In the genomic region with DNA sequence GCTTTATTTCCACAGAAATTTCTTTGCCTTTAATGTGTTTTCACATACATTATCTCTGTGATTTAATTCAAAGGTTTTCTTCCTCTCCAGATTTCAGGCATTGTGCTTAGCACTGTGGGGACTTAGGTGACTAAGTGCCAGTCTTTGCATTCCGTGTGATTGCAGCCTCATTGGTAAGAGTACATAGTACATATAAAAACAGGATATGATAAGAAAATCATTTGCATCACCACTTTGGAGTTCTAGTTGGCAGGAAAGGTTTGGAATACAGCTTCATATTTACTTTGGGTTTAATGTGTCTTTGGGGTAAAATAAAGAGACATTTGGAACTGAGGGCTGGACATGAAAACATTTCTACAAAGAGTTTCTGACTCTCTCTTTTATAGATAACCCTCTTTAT, we compare ENCODE assay signal across 29 cellular contexts. TPM values are rescaled to one million over a fixed set of nuclear protein-coding genes. Genes with fewer than 3 reads are reported as not detected.
A peak's percentile ranks its signal among the peaks of the same experiment; 100 is the strongest.
DNase-seq lines count a peak whose midpoint lies in the region; ATAC-seq, FAIRE-seq and TF ChIP-seq lines count a peak whose summit lies in the region.
"Had no signal": no experiment of that assay in that cellular context is flagged by ENCODE, and none has a peak within 500 bp of the region (broad histone marks: within the 10 kb centered on the region; RNA-seq: fewer than 3 reads in every experiment).

No MANE protein-coding gene starts in this region.

- H3K27me3 ChIP-seq in esophagus muscularis mucosa (no peaks in the 10 kb centered on the region), pancreas (no peaks in the 10 kb centered on the region)
- H3K27me3 ChIP-seq: neural progenitor cell, transverse colon had no signal

- H3K36me3 Mint-ChIP-seq in CD14-positive monocyte, result no peaks in the 10 kb centered on the region
- H3K36me3 Mint-ChIP-seq in nephron progenitor cell (ENCODE audit: low read depth), result peaks cover 2% of the 10 kb centered on the region
- H3K36me3 Mint-ChIP-seq: CD8-positive, alpha-beta T cell had no signal

- H3K27ac Mint-ChIP-seq in CD14-positive monocyte, result no peak overlapping the region
- no peak overlapping the region for H3K27ac Mint-ChIP-seq in nephron progenitor cell
- H3K27ac Mint-ChIP-seq: activated naive CD8-positive, alpha-beta T cell treated with anti-CD3 and anti-CD28 coated beads, Interleukin-2, amount 10 ng/mL, durations not matched to agents 7 days and 5 days; CD8-positive, alpha-beta T cell; neural progenitor cell had no signal

- TF ChIP-seq CTCF in esophagus muscularis mucosa (IDR thresholded peaks at IDR 0.05) (no peak), pancreas (IDR thresholded peaks at IDR 0.05) (no peak), CD14-positive monocyte (IDR thresholded peaks at IDR 0.05) (no peak), nephron progenitor cell (IDR thresholded peaks at IDR 0.05) (no peak)

- H3K4me3 Mint-ChIP-seq in CD14-positive monocyte (no peak overlapping the region), nephron progenitor cell (no peak overlapping the region)
- H3K4me3 Mint-ChIP-seq: activated naive CD8-positive, alpha-beta T cell treated with anti-CD3 and anti-CD28 coated beads, Interleukin-2, amount 10 ng/mL, durations not matched to agents 7 days and 5 days; CD8-positive, alpha-beta T cell; neural progenitor cell had no signal

- no peak for TF ChIP-seq EP300 in esophagus muscularis mucosa (IDR thresholded peaks at IDR 0.05)

- FAIRE-seq in pancreas (lab: Jason Lieb, UNC), result no peak

- DNase-seq in HCEC 1CT, result peak; percentile 25
- DNase-seq in RKO (ENCODE audit: low spot score), result peak; percentile 30
- peak; percentile 3 for DNase-seq in esophagus muscularis mucosa (ENCODE audit: extremely low spot score)
- no peak for DNase-seq in pancreas
- no peak for DNase-seq in CD14-positive monocyte (ENCODE audit: low spot score)
- no peak for DNase-seq in retina
- no peak for DNase-seq in nephron progenitor cell
- DNase-seq: activated CD4-positive, alpha-beta T cell treated with anti-CD3 and anti-CD28 coated beads, Interleukin-2, amount 50 U/mL, for 4 hours; activated CD4-positive, CD25-positive, alpha-beta regulatory T cell; activated effector memory CD4-positive, alpha-beta T cell treated with anti-CD3 and anti-CD28 coated beads, Interleukin-2, amount 50 U/mL, for 16 hours; activated naive CD8-positive, alpha-beta T cell treated with anti-CD3 and anti-CD28 coated beads, Interleukin-2, amount 10 ng/mL, durations not matched to agents 7 days and 5 days; AML-193; CD8-positive, alpha-beta T cell; cerebellar nuclear complex; DMS 273 treated with DMSO at 0.1 percent for 48 hours; effector CD8-positive, alpha-beta T cell; GF-D8; islet precursor cell; Karpas-422; NCI-H187; NCI-H774; posterior cingulate gyrus; stomach; SW 1271; transverse colon had no signal

- ATAC-seq in pancreas, result peak in 3 of 4 donors; percentile 31 to 46 (median 44)
- ATAC-seq: CD8-positive, alpha-beta T cell; esophagus mucosa; sciatic nerve had no signal

- no peak for TF ChIP-seq POLR2A in esophagus muscularis mucosa (IDR thresholded peaks at IDR 0.05; ENCODE audit: low read depth)

- H3K4me3 ChIP-seq in esophagus muscularis mucosa (no peak overlapping the region), pancreas (no peak overlapping the region)
- H3K4me3 ChIP-seq: lung, neural progenitor cell, stomach, transverse colon had no signal

- WGBS in esophagus muscularis mucosa, result 86% methylated on average over 1 of the region's 1 CpG
- 14 to 18% methylated on average over 1 of the region's 1 CpG for WGBS in pancreas, 2 donors

- H3K9me3 ChIP-seq in esophagus muscularis mucosa, result no peaks in the 10 kb centered on the region
- H3K9me3 ChIP-seq in pancreas, result no peaks in the 10 kb centered on the region
- H3K9me3 ChIP-seq: transverse colon had no signal

- H3K27ac ChIP-seq in esophagus muscularis mucosa (replicated peaks in 1 of 4) (no peak overlapping the region), pancreas (no peak overlapping the region)
- H3K27ac ChIP-seq: neural progenitor cell, transverse colon had no signal

- H3K4me1 Mint-ChIP-seq in CD14-positive monocyte (no peaks in the 10 kb centered on the region), nephron progenitor cell (no peaks in the 10 kb centered on the region)
- H3K4me1 Mint-ChIP-seq: activated naive CD8-positive, alpha-beta T cell treated with anti-CD3 and anti-CD28 coated beads, Interleukin-2, amount 10 ng/mL, durations not matched to agents 7 days and 5 days had no signal

- intact Hi-C loops in esophagus muscularis mucosa (cut with DNase I) (no loop called here), pancreas (cut with DNase I) (no loop called here), CD14-positive monocyte (cut with micrococcal nuclease) (no loop called here)

- no peaks in the 10 kb centered on the region for H3K4me1 ChIP-seq in esophagus muscularis mucosa
- H3K4me1 ChIP-seq in pancreas, result no peaks in the 10 kb centered on the region
- H3K4me1 ChIP-seq: neural progenitor cell, transverse colon had no signal

- no peaks in the 10 kb centered on the region for H3K36me3 ChIP-seq in esophagus muscularis mucosa
- no peaks in the 10 kb centered on the region for H3K36me3 ChIP-seq in pancreas
- H3K36me3 ChIP-seq: neural progenitor cell, stomach, transverse colon had no signal

- H3K9me3 Mint-ChIP-seq in CD14-positive monocyte, result peaks cover 0 to 5% (median 3%) of the 10 kb centered on the region in 7 donors
- peaks cover 4% of the 10 kb centered on the region for H3K9me3 Mint-ChIP-seq in nephron progenitor cell
- H3K9me3 Mint-ChIP-seq: CD8-positive, alpha-beta T cell had no signal

- H3K27me3 Mint-ChIP-seq in CD14-positive monocyte (ENCODE audit: low read depth in 3 of 3) (peaks cover 0 to 2% (median 2%) of the 10 kb centered on the region in 3 donors), nephron progenitor cell (ENCODE audit: low read depth, poor library complexity) (peaks cover 3% of the 10 kb centered on the region)

RNA-seq across cellular contexts. Expression of a gene that starts 37.8 kb away (rescaled TPM):
- total RNA-seq in esophagus muscularis mucosa (1 to 10 TPM in 3 of 4 donors, under 1 TPM in 1; 0.83 to 3.1 (median 2.8) TPM), pancreas (10 to 100 TPM; 20.2 to 68.1 (median 37.4) TPM)
- polyA plus RNA-seq in pancreas (100 to 1,000 TPM in 1 of 2 donors, 10 to 100 TPM in 1; 48.5 to 104 TPM), CD14-positive monocyte (under 1 TPM; 0.73 TPM)

RNA-seq across cellular contexts. Expression of a gene that starts 56.7 kb away (rescaled TPM):
- total RNA-seq in esophagus muscularis mucosa (10 to 100 TPM; 16.6 to 30.0 (median 23.3) TPM), pancreas (10 to 100 TPM; 14.6 to 26.9 (median 19.0) TPM)
- polyA plus RNA-seq in pancreas (10 to 100 TPM in 1 of 2 donors, 1 to 10 TPM in 1; 9.7 to 33.4 TPM), CD14-positive monocyte (1 to 10 TPM; 6.4 to 9.0 TPM)

Comparison
In these comparisons a context has a peak if more than half of its experiments do, and no peak if none do; other contexts are left out.
1. DNase-seq: peak in HCEC 1CT (single experiment), RKO (single experiment) and esophagus muscularis mucosa (single experiment); none in pancreas (0 of 6), CD14-positive monocyte (single experiment), retina (single experiment) and nephron progenitor cell (single experiment).
2. RNA of a gene that starts 37.8 kb away (total RNA-seq): 20.2 to 68.1 TPM in pancreas; 0.83 to 3.1 TPM in esophagus muscularis mucosa; every median in the first group is over 4 times any median in the second.